Comparison of ENCODE assay signal across 8 cellular contexts in genomic region chr1:94061513-94062443, GRCh38. TPM values are rescaled to one million over a fixed set of nuclear protein-coding genes. Genes with fewer than 3 reads are reported as not detected.
DNase-seq lines count a peak whose midpoint lies in the region; ATAC-seq and TF ChIP-seq lines count a peak whose summit lies in the region.

No MANE protein-coding gene starts in this region.

- no peak overlapping the region for H3K4me3 ChIP-seq in AG09309 (ENCODE audit: control insufficient read depth, low read depth, low read length)
- H3K4me3 ChIP-seq in WERI-Rb-1 (ENCODE audit: low read depth, low read length): no peak overlapping the region
- H3K4me3 ChIP-seq in esophagus muscularis mucosa: no peak overlapping the region
- H3K4me3 ChIP-seq in aorta (ENCODE audit: low read length in 2 of 2): no peak overlapping the region

- no peak overlapping the region for H3K27ac Mint-ChIP-seq in naive thymus-derived CD8-positive, alpha-beta T cell

- H3K36me3 Mint-ChIP-seq in naive thymus-derived CD8-positive, alpha-beta T cell: no peaks in the 10 kb centered on the region

- H3K4me1 ChIP-seq in esophagus muscularis mucosa (peaks cover 15 to 39% (median 26%) of the 10 kb centered on the region in 4 donors), aorta (ENCODE audit: control insufficient read depth in 1 of 2, insufficient read depth in 2 of 2, low read length in 2 of 2) (no peaks in the 10 kb centered on the region)

- H3K27ac ChIP-seq in WERI-Rb-1 (no peak overlapping the region), esophagus muscularis mucosa (replicated peaks in 1 of 4) (no peak overlapping the region), aorta (ENCODE audit: low read depth in 1 of 2, low read length in 2 of 2) (no peak overlapping the region)

- TF ChIP-seq EP300 in esophagus muscularis mucosa (IDR thresholded peaks at IDR 0.05): no peak

- H3K4me3 Mint-ChIP-seq in naive thymus-derived CD8-positive, alpha-beta T cell: no peak overlapping the region

- 32% methylated on average over 5 of the region's 5 CpGs for WGBS in esophagus muscularis mucosa
- WGBS in aorta, 2 donors: 11 to 13% methylated on average over 5 of the region's 5 CpGs

- no peaks in the 10 kb centered on the region for H3K9me3 Mint-ChIP-seq in naive thymus-derived CD8-positive, alpha-beta T cell

- intact Hi-C loops in esophagus muscularis mucosa (cut with DNase I) (loop anchor here (2.0 to 5.0 kb wide), 2 partner anchors 176 to 273 kb away; partner anchors contain the start of gene ARHGAP29), aorta (cut with DNase I) (loop anchor here (1.0 to 10.0 kb wide), 4 partner anchors 123 to 275 kb away; partner anchors contain the start of gene ARHGAP29 (in 1 of the 2))

- in situ Hi-C loops in GM13976 (cut with MboI; ENCODE audit: low sequenced_read_pairs, unreplicated experiment): loop anchor here (5.0 kb wide), 1 partner anchor 276 kb away; no protein-coding TSS in a partner anchor

- H3K36me3 ChIP-seq in WERI-Rb-1: peaks cover 7% of the 10 kb centered on the region
- H3K36me3 ChIP-seq in esophagus muscularis mucosa: no peaks in the 10 kb centered on the region
- no peaks in the 10 kb centered on the region for H3K36me3 ChIP-seq in aorta (ENCODE audit: control insufficient read depth in 1 of 2, insufficient read depth in 2 of 2, low read length in 1 of 2)

- ATAC-seq in HG02763 (IDR thresholded peaks at IDR 0.05; ENCODE audit: unreplicated experiment) (peak; percentile 70), aorta (ENCODE audit: low FRiP score) (peak; percentile 87)
- ATAC-seq in naive thymus-derived CD8-positive, alpha-beta T cell: peak in 1 of 2 donors; percentile 51

- no peaks in the 10 kb centered on the region for H3K4me1 Mint-ChIP-seq in naive thymus-derived CD8-positive, alpha-beta T cell

- no peak for TF ChIP-seq POLR2A in esophagus muscularis mucosa (IDR thresholded peaks at IDR 0.05; ENCODE audit: low read depth)

- no peaks in the 10 kb centered on the region for H3K27me3 ChIP-seq in WERI-Rb-1 (ENCODE audit: insufficient read depth, low read depth, severe bottlenecking)
- no peaks in the 10 kb centered on the region for H3K27me3 ChIP-seq in esophagus muscularis mucosa
- no peaks in the 10 kb centered on the region for H3K27me3 ChIP-seq in aorta (ENCODE audit: control insufficient read depth in 1 of 2, insufficient read depth in 2 of 2, low read length in 1 of 2)

- DNase-seq in AG09309 (ENCODE audit: low read depth) (no peak), GM13976 (ENCODE audit: low spot score) (peak; percentile 70), NCI-H1105 treated with DMSO at 0.1 percent for 48 hours (lab: John Stamatoyannopoulos, UW) (peak; percentile 55), WERI-Rb-1 (peak; percentile 71), esophagus muscularis mucosa (ENCODE audit: extremely low spot score) (no peak), aorta (peak; percentile 75 to 82)
- peak in 6 of 10 donors; percentile 5 to 29 (median 26) for DNase-seq in naive thymus-derived CD8-positive, alpha-beta T cell

- POLR2A ChIA-PET in naive thymus-derived CD8-positive, alpha-beta T cell (lab: Charles Lee): no interaction called here

- peak; percentile 91 for TF ChIP-seq CTCF in AG09309 (IDR thresholded peaks at IDR 0.05; ENCODE audit: control insufficient read depth, insufficient read depth, low read depth, low read length, missing control alignments)
- peak; percentile 67 for TF ChIP-seq CTCF in GM13976 (IDR thresholded peaks at IDR 0.05; ENCODE audit: borderline replicate concordance, control extremely low read depth, extremely low read depth, insufficient read depth, missing control alignments)
- TF ChIP-seq CTCF in WERI-Rb-1 (IDR thresholded peaks at IDR 0.05; ENCODE audit: low read depth, low read length): peak; percentile 98
- TF ChIP-seq CTCF in esophagus muscularis mucosa (IDR thresholded peaks at IDR 0.05): peak; percentile 90 to 95 (median 94)

- H3K27me3 Mint-ChIP-seq in naive thymus-derived CD8-positive, alpha-beta T cell: peaks cover 3 to 18% (median 9%) of the 10 kb centered on the region in 5 donors

- H3K9me3 ChIP-seq in WERI-Rb-1 (ENCODE audit: severe bottlenecking) (no peaks in the 10 kb centered on the region), esophagus muscularis mucosa (no peaks in the 10 kb centered on the region), aorta (ENCODE audit: control insufficient read depth, low read length) (no peaks in the 10 kb centered on the region)

RNA-seq across cellular contexts. Expression of gene ABCA4, which starts 59.2 kb away (rescaled TPM):
- total RNA-seq in esophagus muscularis mucosa: 1 to 10 TPM in 1 of 4 donors, under 1 TPM in 3; 0.19 to 1.7 (median 0.45) TPM
- not detected for total RNA-seq in naive thymus-derived CD8-positive, alpha-beta T cell
- polyA plus RNA-seq in naive thymus-derived CD8-positive, alpha-beta T cell: not detected
- total RNA-seq in aorta: under 1 TPM; 0.16 to 0.63 TPM
- under 1 TPM; 0.08 to 0.25 TPM for polyA plus RNA-seq in aorta

Comparison
In these comparisons a context has a peak if more than half of its experiments do, and no peak if none do; other contexts are left out.
1. DNase-seq: peak in GM13976 (single experiment), NCI-H1105 treated with DMSO at 0.1 percent for 48 hours (single experiment), WERI-Rb-1 (single experiment), naive thymus-derived CD8-positive, alpha-beta T cell (6 of 10) and aorta (2 of 2); none in AG09309 (single experiment) and esophagus muscularis mucosa (single experiment).
2. Peak in every context shown above with its lines, with median percentiles within 50 percentile points of each other: CTCF ChIP-seq.